Comparison of ENCODE assay signal across 17 cellular contexts in genomic region chr2:28710545-28710944, GRCh38. TPM values are rescaled to one million over a fixed set of nuclear protein-coding genes. Genes with fewer than 3 reads are reported as not detected.
DNase-seq lines count a peak whose midpoint lies in the region; ATAC-seq and TF ChIP-seq lines count a peak whose summit lies in the region.
"Had no signal": no experiment of that assay in that cellular context is flagged by ENCODE, and none has a peak within 500 bp of the region (broad histone marks: within the 10 kb centered on the region; RNA-seq: fewer than 3 reads in every experiment).

No MANE protein-coding gene starts in this region.

- intact Hi-C loops in left ventricle myocardium superior (cut with micrococcal nuclease) (no loop called here), Right ventricle myocardium inferior (cut with DNase I) (no loop called here), upper lobe of right lung (cut with DNase I) (no loop called here)

- WGBS in hepatocyte (ENCODE audit: low lambda C conversion rate, missing lambda C conversion rate), result 81% methylated on average over 4 of the region's 4 CpGs
- WGBS in smooth muscle cell (ENCODE audit: low lambda C conversion rate), result 70% methylated on average over 4 of the region's 4 CpGs

- H3K27ac ChIP-seq in hepatocyte, result peak overlapping the region; percentile 83
- peak overlapping the region; percentile 17 for H3K27ac ChIP-seq in smooth muscle cell (ENCODE audit: low read depth)
- H3K27ac ChIP-seq in upper lobe of right lung, result no peak overlapping the region
- H3K27ac ChIP-seq: 22Rv1; BLaER1 treated with 17β-estradiol and CSF1 and Interleukin-3, amounts not matched to agents 10 nM and 100 nM had no signal

- H3K4me2 ChIP-seq in hepatocyte, result no peak overlapping the region
- no peak overlapping the region for H3K4me2 ChIP-seq in smooth muscle cell
- H3K4me2 ChIP-seq: BLaER1 treated with 17β-estradiol and CSF1 and Interleukin-3, amounts not matched to agents 10 nM and 100 nM had no signal

- H3F3A ChIP-seq in smooth muscle cell (ENCODE audit: low read depth), result peaks cover 31% of the 10 kb centered on the region

- DNase-seq in left ventricle myocardium superior, result no peak
- DNase-seq in Right ventricle myocardium inferior (ENCODE audit: missing footprints), result no peak
- no peak for DNase-seq in hepatocyte (ENCODE audit: low spot score)
- DNase-seq in smooth muscle cell (lab: John Stamatoyannopoulos, UW; ENCODE audit: unreplicated experiment), result no peak
- no peak for DNase-seq in hippocampal formation (lab: John Stamatoyannopoulos, UW)
- DNase-seq in Ammon's horn (ENCODE audit: low spot score), result no peak
- no peak for DNase-seq in upper lobe of right lung
- DNase-seq: Calu3; CD8-positive, alpha-beta T cell; DMS79 treated with DMSO at 0.1 percent for 48 hours; GF-D8; GOT3; H7; HFFc6; KG1 had no signal

- TF ChIP-seq CTCF in hepatocyte (IDR thresholded peaks at IDR 0.05; ENCODE audit: poor library complexity), result no peak
- no peak for TF ChIP-seq CTCF in smooth muscle cell (IDR thresholded peaks at IDR 0.05; ENCODE audit: borderline replicate concordance, insufficient read depth, poor library complexity, severe bottlenecking)
- no peak for TF ChIP-seq CTCF in upper lobe of right lung (IDR thresholded peaks at IDR 0.05)

- no peaks in the 10 kb centered on the region for H3K27me3 ChIP-seq in hepatocyte
- H3K27me3 ChIP-seq in smooth muscle cell (ENCODE audit: low read depth), result no peaks in the 10 kb centered on the region
- no peaks in the 10 kb centered on the region for H3K27me3 ChIP-seq in upper lobe of right lung
- H3K27me3 ChIP-seq: BLaER1 treated with 17β-estradiol and CSF1 and Interleukin-3, amounts not matched to agents 10 nM and 100 nM had no signal

- H3K4me1 ChIP-seq in hepatocyte (ENCODE audit: insufficient read depth), result peaks cover 13% of the 10 kb centered on the region
- no peaks in the 10 kb centered on the region for H3K4me1 ChIP-seq in smooth muscle cell (ENCODE audit: low read depth)
- H3K4me1 ChIP-seq in upper lobe of right lung, result no peaks in the 10 kb centered on the region

- no peaks in the 10 kb centered on the region for H3K79me2 ChIP-seq in hepatocyte
- H3K79me2 ChIP-seq in smooth muscle cell (ENCODE audit: low read depth), result no peaks in the 10 kb centered on the region

- no peak overlapping the region for H3K9ac ChIP-seq in smooth muscle cell (ENCODE audit: low read depth)
- H3K9ac ChIP-seq: BLaER1 treated with 17β-estradiol and CSF1 and Interleukin-3, amounts not matched to agents 10 nM and 100 nM had no signal

- ATAC-seq in left ventricle myocardium superior (peak; percentile 40), Right ventricle myocardium inferior (no peak), upper lobe of right lung (no peak)
- ATAC-seq: CD8-positive, alpha-beta T cell had no signal

- H4K20me1 ChIP-seq in hepatocyte (ENCODE audit: insufficient read depth, poor library complexity, severe bottlenecking) (no peaks in the 10 kb centered on the region), smooth muscle cell (ENCODE audit: low read depth) (no peaks in the 10 kb centered on the region)
- H4K20me1 ChIP-seq: BLaER1 treated with 17β-estradiol and CSF1 and Interleukin-3, amounts not matched to agents 10 nM and 100 nM had no signal

- H3K4me3 ChIP-seq in hepatocyte, result no peak overlapping the region
- H3K4me3 ChIP-seq in smooth muscle cell, result no peak overlapping the region
- no peak overlapping the region for H3K4me3 ChIP-seq in upper lobe of right lung
- H3K4me3 ChIP-seq: BLaER1 treated with 17β-estradiol and CSF1 and Interleukin-3, amounts not matched to agents 10 nM and 100 nM had no signal

- H3K9me3 ChIP-seq in hepatocyte (ENCODE audit: low read depth), result no peaks in the 10 kb centered on the region
- no peaks in the 10 kb centered on the region for H3K9me3 ChIP-seq in smooth muscle cell (replicated peaks; ENCODE audit: low read depth)
- no peaks in the 10 kb centered on the region for H3K9me3 ChIP-seq in upper lobe of right lung

- H3K9me2 ChIP-seq in hepatocyte (replicated peaks; ENCODE audit: insufficient read depth), result no peaks in the 10 kb centered on the region

- no peaks in the 10 kb centered on the region for H3K36me3 ChIP-seq in hepatocyte (replicated peaks; ENCODE audit: insufficient read depth, low read depth)
- no peaks in the 10 kb centered on the region for H3K36me3 ChIP-seq in smooth muscle cell (ENCODE audit: low read depth)
- no peaks in the 10 kb centered on the region for H3K36me3 ChIP-seq in upper lobe of right lung
- H3K36me3 ChIP-seq: BLaER1 treated with 17β-estradiol and CSF1 and Interleukin-3, amounts not matched to agents 10 nM and 100 nM had no signal

- H2AFZ ChIP-seq in hepatocyte (no peak overlapping the region), smooth muscle cell (ENCODE audit: low read depth) (no peak overlapping the region)

RNA-seq across cellular contexts. Expression of gene PPP1CB, which starts 41.1 kb away (rescaled TPM):
- 434 TPM for total RNA-seq in left ventricle myocardium superior
- 397 TPM for total RNA-seq in Right ventricle myocardium inferior
- 250 and 269 TPM in 2 replicates for total RNA-seq in hepatocyte
- 157 and 161 TPM in 2 replicates for polyA plus RNA-seq in hepatocyte
- total RNA-seq in smooth muscle cell, result 193 and 224 TPM in 2 replicates
- 66.8 and 92.0 TPM in 2 replicates for polyA plus RNA-seq in smooth muscle cell
- total RNA-seq in upper lobe of right lung, result 256 TPM
